Comparison of ENCODE assay signal across 12 cellular contexts in the genomic region with DNA sequence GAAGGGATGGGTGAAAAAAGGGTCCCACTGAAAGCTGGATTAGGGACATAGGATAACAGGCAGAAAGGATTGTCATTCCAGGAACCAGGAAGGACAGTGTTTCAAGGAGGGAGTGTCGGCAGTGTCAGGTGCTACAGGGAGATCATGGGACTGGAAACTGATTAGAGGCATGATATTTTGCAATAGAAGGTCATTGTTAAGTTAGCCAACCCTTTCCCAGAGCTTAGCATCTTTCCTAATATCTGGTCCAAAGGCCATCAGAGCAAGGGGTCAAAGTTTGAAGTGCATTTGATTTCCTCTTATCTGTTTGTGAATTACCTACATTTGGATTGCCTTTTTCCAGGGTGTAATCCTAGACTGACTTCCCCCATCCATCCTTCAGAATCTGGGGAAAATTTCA.
DNase-seq lines count a peak whose midpoint lies in the region; ATAC-seq and TF ChIP-seq lines count a peak whose summit lies in the region.
"Had no signal": no experiment of that assay in that cellular context is flagged by ENCODE, and none has a peak within 500 bp of the region (broad histone marks: within the 10 kb centered on the region; RNA-seq: fewer than 3 reads in every experiment).

No MANE protein-coding gene starts in this region.

- no peaks in the 10 kb centered on the region for H3K27me3 Mint-ChIP-seq in activated CD4-positive, alpha-beta T cell treated with anti-CD3 and anti-CD28 coated beads for 36 hours
- H3K27me3 Mint-ChIP-seq in chondrocyte (ENCODE audit: low read depth), result peaks cover 5% of the 10 kb centered on the region

- ATAC-seq in activated CD4-positive, alpha-beta T cell treated with anti-CD3 and anti-CD28 coated beads for 36 hours, result no peak
- peak; percentile 53 for ATAC-seq in left colon
- ATAC-seq in mucosa of descending colon, result peak; percentile 18
- no peak for ATAC-seq in HG02571 (IDR thresholded peaks at IDR 0.05; ENCODE audit: unreplicated experiment)
- ATAC-seq: HCT116 had no signal

- intact Hi-C loops in activated CD4-positive, alpha-beta T cell treated with anti-CD3 and anti-CD28 coated beads for 36 hours (cut with DNase I, micrococcal nuclease), result no loop called here
- intact Hi-C loops in left colon (cut with DNase I, micrococcal nuclease) (no loop called here), mucosa of descending colon (cut with DNase I, micrococcal nuclease) (no loop called here)

- no peaks in the 10 kb centered on the region for H3K9me3 Mint-ChIP-seq in activated CD4-positive, alpha-beta T cell treated with anti-CD3 and anti-CD28 coated beads for 36 hours (ENCODE audit: low read depth)
- no peaks in the 10 kb centered on the region for H3K9me3 Mint-ChIP-seq in chondrocyte (ENCODE audit: low read depth)

- TF ChIP-seq CTCF in mucosa of descending colon (IDR thresholded peaks at IDR 0.05) (no peak), chondrocyte (IDR thresholded peaks at IDR 0.05) (no peak)

- H3K36me3 Mint-ChIP-seq in activated CD4-positive, alpha-beta T cell treated with anti-CD3 and anti-CD28 coated beads for 36 hours (ENCODE audit: low read depth), result peaks cover 82% of the 10 kb centered on the region
- no peaks in the 10 kb centered on the region for H3K36me3 Mint-ChIP-seq in chondrocyte (ENCODE audit: low read depth)

- peak overlapping the region; percentile 8 for H3K27ac Mint-ChIP-seq in activated CD4-positive, alpha-beta T cell treated with anti-CD3 and anti-CD28 coated beads for 36 hours
- H3K27ac Mint-ChIP-seq in chondrocyte (ENCODE audit: unreplicated experiment), result no peak overlapping the region

- H3K36me3 ChIP-seq in mucosa of descending colon (ENCODE audit: low read depth), result no peaks in the 10 kb centered on the region

- H3K4me3 ChIP-seq in mucosa of descending colon, result no peak overlapping the region
- H3K4me3 ChIP-seq: BLaER1, GM23248 had no signal

- H3K4me1 ChIP-seq in mucosa of descending colon (ENCODE audit: low read depth), result no peaks in the 10 kb centered on the region
- H3K4me1 ChIP-seq: BLaER1 had no signal

- CTCF ChIA-PET in activated CD4-positive, alpha-beta T cell treated with anti-CD3 and anti-CD28 coated beads for 36 hours (lab: Charles Lee), result no interaction called here

- no peak overlapping the region for H3K4me3 Mint-ChIP-seq in activated CD4-positive, alpha-beta T cell treated with anti-CD3 and anti-CD28 coated beads for 36 hours
- no peak overlapping the region for H3K4me3 Mint-ChIP-seq in chondrocyte (ENCODE audit: unreplicated experiment)

- POLR2A ChIA-PET in activated CD4-positive, alpha-beta T cell treated with anti-CD3 and anti-CD28 coated beads for 36 hours (lab: Charles Lee), result no interaction called here

- DNase-seq in activated CD4-positive, alpha-beta T cell treated with anti-CD3 and anti-CD28 coated beads for 36 hours, result no peak
- DNase-seq in activated CD4-positive, alpha-beta T cell treated with anti-CD3 and anti-CD28 coated beads, Interleukin-2, amount 50 U/mL, for 4 hours, result no peak
- DNase-seq in left colon (no peak), mucosa of descending colon (no peak), activated T-cell treated with anti-CD3 and anti-CD28 coated beads for 4 hours (no peak), chondrocyte (ENCODE audit: low spot score) (no peak)
- DNase-seq: AML-193, DMS53, GM23248 had no signal

- peaks cover 19% of the 10 kb centered on the region for H3K4me1 Mint-ChIP-seq in activated CD4-positive, alpha-beta T cell treated with anti-CD3 and anti-CD28 coated beads for 36 hours
- H3K4me1 Mint-ChIP-seq in chondrocyte (ENCODE audit: low read depth), result peaks cover 5% of the 10 kb centered on the region

- H3K9me3 ChIP-seq in mucosa of descending colon, result no peaks in the 10 kb centered on the region
- H3K9me3 ChIP-seq: BLaER1 had no signal

Comparison
In these comparisons a context has a peak if more than half of its experiments do, and no peak if none do; other contexts are left out.
1. ATAC-seq: peak in left colon (single experiment) and mucosa of descending colon (single experiment); none in activated CD4-positive, alpha-beta T cell treated with anti-CD3 and anti-CD28 coated beads for 36 hours (single experiment) and HG02571 (single experiment).